29 cellular contexts compared by ENCODE assay signal in genomic region chr14:95322646-95323045, GRCh38. TPM values are rescaled to one million over a fixed set of nuclear protein-coding genes. Genes with fewer than 3 reads are reported as not detected.
DNase-seq lines count a peak whose midpoint lies in the region; ATAC-seq, FAIRE-seq and TF ChIP-seq lines count a peak whose summit lies in the region.
"Had no signal": no experiment of that assay in that cellular context is flagged by ENCODE, and none has a peak within 500 bp of the region (broad histone marks: within the 10 kb centered on the region; RNA-seq: fewer than 3 reads in every experiment).

No MANE protein-coding gene starts in this region.

- dilution Hi-C loops in mammary epithelial cell (cut with HindIII; ENCODE audit: low sequenced_read_pairs), result no loop called here

- peak overlapping the region; percentile 31 for H2AFZ ChIP-seq in mammary epithelial cell (ENCODE audit: low read depth, low read length)

- FAIRE-seq in RCC 7860 (lab: Jason Lieb, UNC), result no peak

- H3K4me3 ChIP-seq in mammary epithelial cell (replicated peaks in 1 of 3; ENCODE audit: insufficient read depth in 1 of 3, low read depth in 2 of 3, low read length in 3 of 3) (no peak overlapping the region), fibroblast of villous mesenchyme (ENCODE audit: low read depth, low read length) (no peak overlapping the region)
- H3K4me3 ChIP-seq: ascending aorta, psoas muscle, skin epidermis, testis had no signal

- intact Hi-C loops in mammary epithelial cell (cut with micrococcal nuclease), result loop anchor here (1.0 kb wide), 2 partner anchors 8 to 57 kb away; no protein-coding TSS in a partner anchor
- intact Hi-C loops in sciatic nerve (cut with DNase I), result no loop called here

- H3K36me3 ChIP-seq in mammary epithelial cell (ENCODE audit: insufficient read depth, low read length), result no peaks in the 10 kb centered on the region
- H3K36me3 ChIP-seq: ascending aorta had no signal

- CTCF ChIA-PET in mammary epithelial cell (lab: Charles Lee; ENCODE audit: low non-redundant PET), result interaction anchor here (0.6 kb wide), 1 partner anchor 185 kb away, joined by 4 read pairs; no protein-coding TSS in a partner anchor

- peak; percentile 25 for ATAC-seq in sciatic nerve
- ATAC-seq in GM19035 (IDR thresholded peaks at IDR 0.05; ENCODE audit: unreplicated experiment), result no peak
- ATAC-seq: CD8-positive, alpha-beta T cell; psoas muscle; T-cell had no signal

- H3K4me2 ChIP-seq in mammary epithelial cell (ENCODE audit: insufficient read depth, low read depth, low read length), result peak overlapping the region; percentile 10

- H3K4me1 ChIP-seq in mammary epithelial cell (ENCODE audit: insufficient read depth, low read length), result peaks cover 56% of the 10 kb centered on the region
- H3K4me1 ChIP-seq: psoas muscle had no signal

- peak; percentile 13 for DNase-seq in NCI-H460 (ENCODE audit: extremely low read depth, low read depth)
- peak; percentile 92 for DNase-seq in mammary epithelial cell
- peak; percentile 14 for DNase-seq in fibroblast of villous mesenchyme (ENCODE audit: low read depth)
- DNase-seq in sciatic nerve (ENCODE audit: low spot score), result no peak
- DNase-seq in RCC 7860 (ENCODE audit: low spot score), result no peak
- DNase-seq in NK-92 treated with Interleukin-12 subunit alpha and Interleukin-12 subunit beta, amount 100 ng/mL, for 24 hours (lab: John Stamatoyannopoulos, UW), result no peak
- DNase-seq in GM19240 (ENCODE audit: insufficient read length, low spot score), result no peak
- DNase-seq: activated CD8-positive, alpha-beta memory T cell treated with anti-CD3 and anti-CD28 coated beads for 24 hours; activated naive CD4-positive, alpha-beta T cell treated with anti-CD3 and anti-CD28 coated beads for 36 hours; activated T-cell treated with anti-CD3 and anti-CD28 coated beads, Interleukin-2, amount 50 U/mL, for 24 hours; CD8-positive, alpha-beta T cell; cerebellar nuclear complex; effector CD8-positive, alpha-beta T cell; GDM1; immature natural killer cell; KG1; MV-4-11; NCI-H1694; NCI-H2171; NCI-H748 treated with DMSO at 0.1 percent for 48 hours; OCI-M1; psoas muscle; SIG-M5; stimulated activated CD4-positive, alpha-beta T cell treated with anti-CD3 and anti-CD28 coated beads, Interleukin-1b, Interleukin-23, amount 100 ng/mL, for 48 hours; T-cell; testis had no signal

- no peaks in the 10 kb centered on the region for H3K27me3 ChIP-seq in mammary epithelial cell (ENCODE audit: insufficient read depth, low read length)
- H3K27me3 ChIP-seq: ascending aorta, testis had no signal

- H3K79me2 ChIP-seq in mammary epithelial cell (ENCODE audit: insufficient read depth, low read length), result peaks cover 19% of the 10 kb centered on the region

- no peaks in the 10 kb centered on the region for H3K9me3 ChIP-seq in mammary epithelial cell (replicated peaks; ENCODE audit: insufficient read depth, low read length)
- H3K9me3 ChIP-seq: ascending aorta, psoas muscle, testis had no signal

- WGBS in mammary epithelial cell (ENCODE audit: low coverage, missing lambda C conversion rate), result 0% methylated on average over 3 of the region's 3 CpGs

- in situ Hi-C loops in mammary epithelial cell (cut with MboI; ENCODE audit: low sequenced_read_pairs in 2 of 2), result loop anchor here in 1 of 2 donors (10.0 kb wide), 1 partner anchor 58 kb away; no protein-coding TSS in a partner anchor

- H4K20me1 ChIP-seq in mammary epithelial cell (ENCODE audit: insufficient read depth, low read length), result no peaks in the 10 kb centered on the region

- H3K27ac ChIP-seq in mammary epithelial cell (ENCODE audit: insufficient read depth, low read depth, low read length), result peak overlapping the region; percentile 80
- H3K27ac ChIP-seq: ascending aorta, psoas muscle, skin epidermis, testis had no signal

- peak overlapping the region; percentile 51 for H3K9ac ChIP-seq in mammary epithelial cell (ENCODE audit: insufficient read depth, low read length)

- BruUV-seq in mammary epithelial cell (replicated peaks; lab: Mats Ljungman, UMichigan), result no TSS peak

- TF ChIP-seq CTCF in mammary epithelial cell (conservative IDR thresholded peaks at IDR 0.05 in 1 of 2, IDR thresholded peaks at IDR 0.05 in 1 of 2; ENCODE audit: extremely low read depth in 1 of 2, insufficient read depth in 1 of 2, low read depth in 1 of 2, low read length in 2 of 2) (no peak), fibroblast of villous mesenchyme (IDR thresholded peaks at IDR 0.05; ENCODE audit: insufficient read depth, low read depth, low read length) (no peak)

RNA-seq across cellular contexts. Expression of gene CLMN, which starts 2.9 kb away (rescaled TPM):
- 6.8 and 9.0 TPM in 2 replicates for total RNA-seq in NCI-H460 (2014; rRNA removed; shearing (Covaris generic))
- 1.6 TPM in 2 replicates for polyA plus RNA-seq in NCI-H460 (2014; cell fraction: nucleus; rRNA removed)
- total RNA-seq in mammary epithelial cell, result 10 to 100 TPM; 12.2 to 64.3 TPM
- polyA plus RNA-seq in mammary epithelial cell, result 12.0 TPM
- polyA minus RNA-seq in mammary epithelial cell, result 45.1 TPM
- total RNA-seq in fibroblast of villous mesenchyme, result under 0.01 and 0.43 TPM in 2 replicates
- 41.8 TPM for total RNA-seq in sciatic nerve

Comparison
In these comparisons a context has a peak if more than half of its experiments do, and no peak if none do; other contexts are left out.
1. DNase-seq: peak in NCI-H460 (single experiment), mammary epithelial cell (single experiment) and fibroblast of villous mesenchyme (single experiment); none in sciatic nerve (single experiment), RCC 7860 (single experiment), NK-92 treated with Interleukin-12 subunit alpha and Interleukin-12 subunit beta, amount 100 ng/mL, for 24 hours (single experiment) and GM19240 (single experiment).